Comparison of ENCODE assay signal across 2 cellular contexts in the genomic region with DNA sequence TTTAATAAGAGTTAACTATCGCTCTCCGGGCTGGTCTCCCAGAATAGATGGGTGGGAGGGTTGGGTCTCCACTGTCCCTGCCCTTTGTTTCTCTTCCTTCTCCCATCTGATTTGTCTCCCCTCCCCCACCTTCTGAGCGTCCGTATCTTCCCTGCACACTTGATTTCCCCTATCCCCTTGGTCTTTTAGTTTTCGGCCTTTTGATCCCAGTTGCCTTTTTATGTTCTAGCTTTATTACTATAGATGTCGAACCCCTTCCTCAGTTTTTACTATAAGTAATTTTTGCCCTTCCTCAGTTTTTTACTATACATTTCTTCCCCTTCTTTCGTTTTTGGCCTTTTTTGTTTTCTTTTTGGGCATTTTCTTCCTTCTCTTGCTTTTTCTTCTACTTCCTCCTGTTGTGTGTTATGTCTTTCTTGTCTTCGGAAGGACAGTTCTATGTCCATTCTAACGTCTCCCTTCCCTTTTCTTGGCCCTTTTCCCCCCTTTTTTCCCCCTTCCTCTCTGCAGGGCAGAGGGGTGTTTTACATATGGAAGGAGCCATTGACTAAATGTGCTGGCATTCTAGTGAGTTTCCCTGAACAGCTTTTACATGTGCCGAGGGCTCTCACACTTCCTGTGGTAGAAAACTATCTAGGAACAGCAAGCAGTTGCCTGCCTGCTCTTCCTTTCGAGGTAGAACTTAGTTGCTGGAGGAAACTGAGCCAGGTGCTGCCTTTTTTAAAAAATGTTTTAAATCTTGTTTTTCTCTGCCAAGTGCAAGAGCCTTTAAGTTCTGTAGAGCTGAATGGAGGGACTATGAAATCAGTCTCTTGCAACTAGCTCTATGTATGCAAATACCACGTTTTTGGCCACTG.
TF ChIP-seq lines count a peak whose summit lies in the region.

No MANE protein-coding gene starts in this region.

TF ChIP-seq in HEK293T, 16 proteins besides CTCF, POLR2A, EP300 and RAD21:
- TF ChIP-seq ZNF384 (IDR thresholded peaks at IDR 0.05), result no peak
- TF ChIP-seq LEF1 (IDR thresholded peaks at IDR 0.05; ENCODE audit: borderline replicate concordance), result no peak
- no peak for TF ChIP-seq SUZ12 (IDR thresholded peaks at IDR 0.05)
- TF ChIP-seq L3MBTL2 (conservative IDR thresholded peaks at IDR 0.05), result no peak
- no peak for TF ChIP-seq TARDBP (IDR thresholded peaks at IDR 0.05)
- no peak for TF ChIP-seq FOXM1 (IDR thresholded peaks at IDR 0.05; ENCODE audit: borderline replicate concordance)
- TF ChIP-seq HDGF (IDR thresholded peaks at IDR 0.05; ENCODE audit: borderline replicate concordance), result no peak
- TF ChIP-seq ARNT (IDR thresholded peaks at IDR 0.05), result no peak
- TF ChIP-seq, protein P1, sequence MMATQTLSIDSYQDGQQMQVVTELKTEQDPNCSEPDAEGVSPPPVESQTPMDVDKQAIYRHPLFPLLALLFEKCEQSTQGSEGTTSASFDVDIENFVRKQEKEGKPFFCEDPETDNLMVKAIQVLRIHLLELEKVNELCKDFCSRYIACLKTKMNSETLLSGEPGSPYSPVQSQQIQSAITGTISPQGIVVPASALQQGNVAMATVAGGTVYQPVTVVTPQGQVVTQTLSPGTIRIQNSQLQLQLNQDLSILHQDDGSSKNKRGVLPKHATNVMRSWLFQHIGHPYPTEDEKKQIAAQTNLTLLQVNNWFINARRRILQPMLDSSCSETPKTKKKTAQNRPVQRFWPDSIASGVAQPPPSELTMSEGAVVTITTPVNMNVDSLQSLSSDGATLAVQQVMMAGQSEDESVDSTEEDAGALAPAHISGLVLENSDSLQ (IDR thresholded peaks at IDR 0.05), result no peak
- no peak for TF ChIP-seq ELF4 (IDR thresholded peaks at IDR 0.05)
- TF ChIP-seq CTBP1 (IDR thresholded peaks at IDR 0.05; ENCODE audit: borderline replicate concordance), result no peak
- no peak for TF ChIP-seq FOXA1 (IDR thresholded peaks at IDR 0.05)
- no peak for TF ChIP-seq FOXK2 (IDR thresholded peaks at IDR 0.05)
TF ChIP-seq in HEK293T: peak in this region for 0.

TF ChIP-seq in GM12878, 131 proteins besides CTCF, POLR2A, EP300 and RAD21 (continued from another document):
- no peak for TF ChIP-seq TCF12 (IDR thresholded peaks at IDR 0.05; ENCODE audit: low read depth, low read length)
- TF ChIP-seq BCL11A (IDR thresholded peaks at IDR 0.05; ENCODE audit: low read depth, low read length), result no peak
- no peak for TF ChIP-seq FOS (IDR thresholded peaks at IDR 0.05; ENCODE audit: borderline replicate concordance, extremely low read depth, insufficient read length)
- no peak for TF ChIP-seq RFX5 (IDR thresholded peaks at IDR 0.05; ENCODE audit: low read depth, low read length)
- no peak for TF ChIP-seq DPF2 (IDR thresholded peaks at IDR 0.05)
- TF ChIP-seq HDAC6 (IDR thresholded peaks at IDR 0.05; ENCODE audit: unreplicated experiment), result no peak
- TF ChIP-seq ZZZ3 (IDR thresholded peaks at IDR 0.05; ENCODE audit: control insufficient read depth, insufficient read length, low read depth), result no peak
- TF ChIP-seq ASH2L (IDR thresholded peaks at IDR 0.05; ENCODE audit: borderline replicate concordance, low read depth), result no peak
- no peak for TF ChIP-seq STAT3 (IDR thresholded peaks at IDR 0.05; ENCODE audit: low read depth, low read length)
- no peak for TF ChIP-seq SREBF2 (IDR thresholded peaks at IDR 0.05; ENCODE audit: low read length)
- no peak for TF ChIP-seq ZNF217 (IDR thresholded peaks at IDR 0.05)
- TF ChIP-seq CHD4 (IDR thresholded peaks at IDR 0.05), result no peak
- TF ChIP-seq PML (IDR thresholded peaks at IDR 0.05; ENCODE audit: low read length), result no peak
- TF ChIP-seq ZNF622 (IDR thresholded peaks at IDR 0.05), result no peak
- TF ChIP-seq, protein P1 (IDR thresholded peaks at IDR 0.05), result no peak
- no peak for TF ChIP-seq SIX5 (IDR thresholded peaks at IDR 0.05; ENCODE audit: low read depth, low read length, severe bottlenecking)
